Comparison of ENCODE assay signal across 1 cellular context in genomic region chr17:27339836-27340550, GRCh38.
A peak's percentile ranks its signal among the peaks of the same experiment; 100 is the strongest.
TF ChIP-seq lines count a peak whose summit lies in the region.

No MANE protein-coding gene starts in this region.

TF ChIP-seq in HEK293, 187 proteins besides CTCF, POLR2A, EP300 and RAD21 (continued from another document):
- TF ChIP-seq, protein P1, sequence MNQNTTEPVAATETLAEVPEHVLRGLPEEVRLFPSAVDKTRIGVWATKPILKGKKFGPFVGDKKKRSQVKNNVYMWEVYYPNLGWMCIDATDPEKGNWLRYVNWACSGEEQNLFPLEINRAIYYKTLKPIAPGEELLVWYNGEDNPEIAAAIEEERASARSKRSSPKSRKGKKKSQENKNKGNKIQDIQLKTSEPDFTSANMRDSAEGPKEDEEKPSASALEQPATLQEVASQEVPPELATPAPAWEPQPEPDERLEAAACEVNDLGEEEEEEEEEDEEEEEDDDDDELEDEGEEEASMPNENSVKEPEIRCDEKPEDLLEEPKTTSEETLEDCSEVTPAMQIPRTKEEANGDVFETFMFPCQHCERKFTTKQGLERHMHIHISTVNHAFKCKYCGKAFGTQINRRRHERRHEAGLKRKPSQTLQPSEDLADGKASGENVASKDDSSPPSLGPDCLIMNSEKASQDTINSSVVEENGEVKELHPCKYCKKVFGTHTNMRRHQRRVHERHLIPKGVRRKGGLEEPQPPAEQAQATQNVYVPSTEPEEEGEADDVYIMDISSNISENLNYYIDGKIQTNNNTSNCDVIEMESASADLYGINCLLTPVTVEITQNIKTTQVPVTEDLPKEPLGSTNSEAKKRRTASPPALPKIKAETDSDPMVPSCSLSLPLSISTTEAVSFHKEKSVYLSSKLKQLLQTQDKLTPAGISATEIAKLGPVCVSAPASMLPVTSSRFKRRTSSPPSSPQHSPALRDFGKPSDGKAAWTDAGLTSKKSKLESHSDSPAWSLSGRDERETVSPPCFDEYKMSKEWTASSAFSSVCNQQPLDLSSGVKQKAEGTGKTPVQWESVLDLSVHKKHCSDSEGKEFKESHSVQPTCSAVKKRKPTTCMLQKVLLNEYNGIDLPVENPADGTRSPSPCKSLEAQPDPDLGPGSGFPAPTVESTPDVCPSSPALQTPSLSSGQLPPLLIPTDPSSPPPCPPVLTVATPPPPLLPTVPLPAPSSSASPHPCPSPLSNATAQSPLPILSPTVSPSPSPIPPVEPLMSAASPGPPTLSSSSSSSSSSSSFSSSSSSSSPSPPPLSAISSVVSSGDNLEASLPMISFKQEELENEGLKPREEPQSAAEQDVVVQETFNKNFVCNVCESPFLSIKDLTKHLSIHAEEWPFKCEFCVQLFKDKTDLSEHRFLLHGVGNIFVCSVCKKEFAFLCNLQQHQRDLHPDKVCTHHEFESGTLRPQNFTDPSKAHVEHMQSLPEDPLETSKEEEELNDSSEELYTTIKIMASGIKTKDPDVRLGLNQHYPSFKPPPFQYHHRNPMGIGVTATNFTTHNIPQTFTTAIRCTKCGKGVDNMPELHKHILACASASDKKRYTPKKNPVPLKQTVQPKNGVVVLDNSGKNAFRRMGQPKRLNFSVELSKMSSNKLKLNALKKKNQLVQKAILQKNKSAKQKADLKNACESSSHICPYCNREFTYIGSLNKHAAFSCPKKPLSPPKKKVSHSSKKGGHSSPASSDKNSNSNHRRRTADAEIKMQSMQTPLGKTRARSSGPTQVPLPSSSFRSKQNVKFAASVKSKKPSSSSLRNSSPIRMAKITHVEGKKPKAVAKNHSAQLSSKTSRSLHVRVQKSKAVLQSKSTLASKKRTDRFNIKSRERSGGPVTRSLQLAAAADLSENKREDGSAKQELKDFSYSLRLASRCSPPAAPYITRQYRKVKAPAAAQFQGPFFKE (tag by site-specific recombination; IDR thresholded peaks at IDR 0.05; ENCODE audit: borderline replicate concordance) = no peak
- TF ChIP-seq ZNF843 (tag by site-specific recombination; IDR thresholded peaks at IDR 0.05) (no peak), ZBTB21 (tag by site-specific recombination; IDR thresholded peaks at IDR 0.05) (no peak), ZNF391 (tag by site-specific recombination; IDR thresholded peaks at IDR 0.05; ENCODE audit: borderline replicate concordance, low read depth) (no peak), ZNF248 (tag by site-specific recombination; IDR thresholded peaks at IDR 0.05) (no peak), SCRT2 (tag by site-specific recombination; IDR thresholded peaks at IDR 0.05) (no peak), ZNF624 (tag by site-specific recombination; IDR thresholded peaks at IDR 0.05) (no peak), YY2 (tag by site-specific recombination; IDR thresholded peaks at IDR 0.05) (no peak), INSM2 (tag by site-specific recombination; IDR thresholded peaks at IDR 0.05) (peak; percentile 54; the same call in 1 of the 2 replicates), ZNF660 (tag by site-specific recombination; IDR thresholded peaks at IDR 0.05) (no peak), REPIN1 (tag by site-specific recombination; IDR thresholded peaks at IDR 0.05; ENCODE audit: low read depth) (no peak), SETDB1 (IDR thresholded peaks at IDR 0.05; ENCODE audit: insufficient read length, low read length) (peak; percentile 70), ZNF658 (tag by site-specific recombination; IDR thresholded peaks at IDR 0.05) (no peak), ZNF362 (tag by site-specific recombination; IDR thresholded peaks at IDR 0.05) (no peak), KLF1 (tag by site-specific recombination; IDR thresholded peaks at IDR 0.05) (0 out of 2 replicates have a peak, but pooled peaks have one; percentile 47), ZNF600 (tag by site-specific recombination; IDR thresholded peaks at IDR 0.05) (peak; percentile 12; the same call in 1 of the 2 replicates), ZNF530 (tag by site-specific recombination; IDR thresholded peaks at IDR 0.05; ENCODE audit: low read depth) (no peak), ZNF629 (tag by site-specific recombination; IDR thresholded peaks at IDR 0.05) (no peak), ZNF157 (tag by site-specific recombination; IDR thresholded peaks at IDR 0.05) (no peak), ZNF426 (tag by site-specific recombination; IDR thresholded peaks at IDR 0.05) (no peak), KLF16 (tag by site-specific recombination; IDR thresholded peaks at IDR 0.05) (no peak), TRIM28 (IDR thresholded peaks at IDR 0.05; ENCODE audit: borderline replicate concordance, low read length) (peak; percentile 47; the same call in 1 of the 2 replicates), ZNF214 (tag by site-specific recombination; IDR thresholded peaks at IDR 0.05; ENCODE audit: borderline replicate concordance) (no peak), GLIS1 (tag by site-specific recombination; IDR thresholded peaks at IDR 0.05) (peak; percentile 80), KLF17 (tag by site-specific recombination; IDR thresholded peaks at IDR 0.05) (0 out of 2 replicates have a peak, but pooled peaks have one; percentile 52), ZNF146 (tag by site-specific recombination; IDR thresholded peaks at IDR 0.05) (no peak)
- TF ChIP-seq, protein P2, sequence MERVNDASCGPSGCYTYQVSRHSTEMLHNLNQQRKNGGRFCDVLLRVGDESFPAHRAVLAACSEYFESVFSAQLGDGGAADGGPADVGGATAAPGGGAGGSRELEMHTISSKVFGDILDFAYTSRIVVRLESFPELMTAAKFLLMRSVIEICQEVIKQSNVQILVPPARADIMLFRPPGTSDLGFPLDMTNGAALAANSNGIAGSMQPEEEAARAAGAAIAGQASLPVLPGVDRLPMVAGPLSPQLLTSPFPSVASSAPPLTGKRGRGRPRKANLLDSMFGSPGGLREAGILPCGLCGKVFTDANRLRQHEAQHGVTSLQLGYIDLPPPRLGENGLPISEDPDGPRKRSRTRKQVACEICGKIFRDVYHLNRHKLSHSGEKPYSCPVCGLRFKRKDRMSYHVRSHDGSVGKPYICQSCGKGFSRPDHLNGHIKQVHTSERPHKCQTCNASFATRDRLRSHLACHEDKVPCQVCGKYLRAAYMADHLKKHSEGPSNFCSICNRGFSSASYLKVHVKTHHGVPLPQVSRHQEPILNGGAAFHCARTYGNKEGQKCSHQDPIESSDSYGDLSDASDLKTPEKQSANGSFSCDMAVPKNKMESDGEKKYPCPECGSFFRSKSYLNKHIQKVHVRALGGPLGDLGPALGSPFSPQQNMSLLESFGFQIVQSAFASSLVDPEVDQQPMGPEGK (tag by site-specific recombination; IDR thresholded peaks at IDR 0.05) = 0 out of 2 replicates have a peak, but pooled peaks have one; percentile 20
- TF ChIP-seq, protein P3, sequence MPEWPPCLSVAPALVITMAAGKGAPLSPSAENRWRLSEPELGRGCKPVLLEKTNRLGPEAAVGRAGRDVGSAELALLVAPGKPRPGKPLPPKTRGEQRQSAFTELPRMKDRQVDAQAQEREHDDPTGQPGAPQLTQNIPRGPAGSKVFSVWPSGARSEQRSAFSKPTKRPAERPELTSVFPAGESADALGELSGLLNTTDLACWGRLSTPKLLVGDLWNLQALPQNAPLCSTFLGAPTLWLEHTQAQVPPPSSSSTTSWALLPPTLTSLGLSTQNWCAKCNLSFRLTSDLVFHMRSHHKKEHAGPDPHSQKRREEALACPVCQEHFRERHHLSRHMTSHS (tag by site-specific recombination; IDR thresholded peaks at IDR 0.05) = no peak
